8 cellular contexts compared by ENCODE assay signal in the genomic region with DNA sequence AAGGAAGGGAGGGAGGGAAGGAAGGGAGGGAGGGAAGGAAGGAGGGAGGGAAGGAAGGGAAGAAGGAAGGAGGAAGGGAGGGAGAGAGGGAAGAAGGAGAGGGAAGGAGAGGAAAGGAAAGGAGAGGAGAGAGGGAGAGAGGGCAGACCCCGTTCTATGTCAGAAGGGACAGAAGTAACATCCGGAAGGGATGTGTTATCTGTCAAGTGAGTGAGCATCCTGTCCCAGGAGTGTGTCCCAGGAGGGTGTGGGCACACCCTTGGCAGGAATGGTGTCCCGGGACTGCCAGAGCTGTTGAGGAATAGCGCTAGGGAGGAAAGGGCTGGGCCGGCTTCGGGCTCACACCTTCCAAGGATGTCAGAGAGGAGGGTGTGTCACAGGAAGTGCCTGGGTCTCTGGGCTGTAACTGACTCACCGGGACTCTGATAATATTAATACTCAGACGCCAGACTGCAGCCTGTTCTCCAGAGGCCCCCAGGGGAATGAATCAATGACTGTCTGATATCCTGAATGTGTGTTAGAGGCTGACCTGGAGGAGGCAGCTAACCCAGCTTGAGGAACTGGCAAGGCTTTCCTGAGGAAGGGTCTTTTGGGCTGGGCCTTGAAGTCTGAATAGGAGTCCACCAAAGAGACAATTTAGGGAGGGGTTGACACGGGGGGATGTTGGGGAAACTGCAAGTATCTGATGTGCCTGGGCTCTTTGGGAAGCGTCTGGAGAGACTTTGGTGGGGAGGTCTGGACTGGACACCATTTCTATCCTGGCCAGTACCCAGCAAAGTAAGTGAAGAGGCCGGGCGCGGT. TPM values are rescaled to one million over a fixed set of nuclear protein-coding genes. Genes with fewer than 3 reads are reported as not detected.
DNase-seq lines count a peak whose midpoint lies in the region; ATAC-seq and TF ChIP-seq lines count a peak whose summit lies in the region.

No MANE protein-coding gene starts in this region.

- H4K20me1 ChIP-seq in BLaER1 treated with 17β-estradiol and CSF1 and Interleukin-3, amounts not matched to agents 10 nM and 100 nM: no peaks in the 10 kb centered on the region

- H3K9me3 ChIP-seq in BLaER1 treated with 17β-estradiol and CSF1 and Interleukin-3, amounts not matched to agents 10 nM and 100 nM (replicated peaks in 1 of 11): no peaks in the 10 kb centered on the region
- no peaks in the 10 kb centered on the region for H3K9me3 ChIP-seq in lung (ENCODE audit: control insufficient read depth in 2 of 2, insufficient read depth in 1 of 2, low read length in 1 of 2)
- no peaks in the 10 kb centered on the region for H3K9me3 ChIP-seq in tibial artery

- peak; percentile 85 for ATAC-seq in lung (ENCODE audit: insufficient read depth, low FRiP score)
- no peak for ATAC-seq in GM21423 (IDR thresholded peaks at IDR 0.05; ENCODE audit: unreplicated experiment)

- in situ Hi-C loops in astrocyte of the spinal cord (cut with HindIII; ENCODE audit: low sequenced_read_pairs): no loop called here

- no peaks in the 10 kb centered on the region for H3K27me3 ChIP-seq in BLaER1 treated with 17β-estradiol and CSF1 and Interleukin-3, amounts not matched to agents 10 nM and 100 nM
- H3K27me3 ChIP-seq in lung (ENCODE audit: control insufficient read depth, insufficient read depth) (no peaks in the 10 kb centered on the region), tibial artery (no peaks in the 10 kb centered on the region)

- H3K4me1 ChIP-seq in BLaER1 treated with 17β-estradiol and CSF1 and Interleukin-3, amounts not matched to agents 10 nM and 100 nM: peaks cover 9 to 36% (median 20%) of the 10 kb centered on the region in 10 experiments
- no peaks in the 10 kb centered on the region for H3K4me1 ChIP-seq in lung (ENCODE audit: control insufficient read depth in 2 of 2, insufficient read depth in 2 of 2, low read length in 2 of 2)
- peaks cover 0 to 4% (median 1%) of the 10 kb centered on the region in 4 donors for H3K4me1 ChIP-seq in tibial artery

- peak; percentile 73 for DNase-seq in HT-29 (ENCODE audit: low spot score)
- peak; percentile 41 for DNase-seq in astrocyte of the spinal cord (ENCODE audit: low read depth, low spot score)
- DNase-seq in lung (ENCODE audit: low spot score): peak; percentile 53
- no peak for DNase-seq in dedifferentiated amniotic fluid mesenchymal stem cell (ENCODE audit: extremely low spot score)
- no peak for DNase-seq in tibial artery
- DNase-seq in activated gamma-delta T cell treated with Interleukin-2 at 50 U/mL for 16 hours: no peak

- intact Hi-C loops in tibial artery (cut with DNase I; ENCODE audit: low total_unique reads): no loop called here

- H3K9ac ChIP-seq in BLaER1 treated with 17β-estradiol and CSF1 and Interleukin-3, amounts not matched to agents 10 nM and 100 nM: peak overlapping the region in 4 of 11 experiments; percentile 2 to 41 (median 28); a peak in 4 of 22 replicates

- no peaks in the 10 kb centered on the region for H3K36me3 ChIP-seq in BLaER1 treated with 17β-estradiol and CSF1 and Interleukin-3, amounts not matched to agents 10 nM and 100 nM
- H3K36me3 ChIP-seq in lung (ENCODE audit: control insufficient read depth in 2 of 2, insufficient read depth in 2 of 2, low read length in 2 of 2) (no peaks in the 10 kb centered on the region), tibial artery (no peaks in the 10 kb centered on the region)

- peak overlapping the region; percentile 29 to 78 (median 60); a peak in 21 of 22 replicates for H3K4me2 ChIP-seq in BLaER1 treated with 17β-estradiol and CSF1 and Interleukin-3, amounts not matched to agents 10 nM and 100 nM

- H3K4me3 ChIP-seq in BLaER1 treated with 17β-estradiol and CSF1 and Interleukin-3, amounts not matched to agents 10 nM and 100 nM: no peak overlapping the region
- no peak overlapping the region for H3K4me3 ChIP-seq in astrocyte of the spinal cord (ENCODE audit: low read depth, low read length)
- no peak overlapping the region for H3K4me3 ChIP-seq in lung
- no peak overlapping the region for H3K4me3 ChIP-seq in tibial artery

- peak overlapping the region in 6 of 11 experiments; percentile 3 to 55 (median 34); a peak in 10 of 22 replicates for H3K27ac ChIP-seq in BLaER1 treated with 17β-estradiol and CSF1 and Interleukin-3, amounts not matched to agents 10 nM and 100 nM
- H3K27ac ChIP-seq in lung (ENCODE audit: low read depth in 1 of 2, low read length in 1 of 2) (peak overlapping the region in 1 of 2 donors; percentile 26), tibial artery (no peak overlapping the region)

- WGBS in lung, 2 donors: 52 to 63% methylated on average over 13 of the region's 13 CpGs

- TF ChIP-seq CTCF in astrocyte of the spinal cord (IDR thresholded peaks at IDR 0.05; ENCODE audit: low read depth, low read length) (no peak), lung (IDR thresholded peaks at IDR 0.05; ENCODE audit: control extremely low read depth, extremely low read depth) (no peak), tibial artery (IDR thresholded peaks at IDR 0.05) (no peak)

RNA-seq across cellular contexts. Expression of gene ACTB, which starts 18.9 kb away (rescaled TPM):
- 2,777 and 3,103 TPM in 2 replicates for total RNA-seq in HT-29 (2014; rRNA removed; shearing (Covaris generic))
- total RNA-seq in lung: 1,000 to 10,000 TPM; 2,572 to 6,510 TPM
- over 10,000 TPM in 1 of 2 donors, 1,000 to 10,000 TPM in 1; 8,913 to 10,569 TPM for polyA plus RNA-seq in lung

RNA-seq across cellular contexts. Expression of gene FBXL18, which starts 35.7 kb away (rescaled TPM):
- total RNA-seq in HT-29 (2014; rRNA removed; shearing (Covaris generic)): 14.7 and 16.1 TPM in 2 replicates
- 10 to 100 TPM in 1 of 2 donors, 1 to 10 TPM in 1; 3.3 to 13.4 TPM for total RNA-seq in lung
- 1 to 10 TPM; 2.3 to 3.5 TPM for polyA plus RNA-seq in lung

RNA-seq across cellular contexts. Expression of gene FSCN1, which starts 43.3 kb away (rescaled TPM):
- total RNA-seq in HT-29 (2014; rRNA removed; shearing (Covaris generic)): 2.0 and 3.8 TPM in 2 replicates
- 10 to 100 TPM; 59.5 to 71.8 TPM for total RNA-seq in lung
- 10 to 100 TPM; 28.7 to 33.8 TPM for polyA plus RNA-seq in lung

Comparison
In these comparisons a context has a peak if more than half of its experiments do, and no peak if none do; other contexts are left out.
1. H3K27ac ChIP-seq: peak in BLaER1 treated with 17β-estradiol and CSF1 and Interleukin-3, amounts not matched to agents 10 nM and 100 nM (6 of 11); none in tibial artery (0 of 2).
2. DNase-seq: peak in HT-29 (single experiment), astrocyte of the spinal cord (single experiment) and lung (single experiment); none in dedifferentiated amniotic fluid mesenchymal stem cell (single experiment), tibial artery (0 of 2) and activated gamma-delta T cell treated with Interleukin-2 at 50 U/mL for 16 hours (single experiment).
3. RNA of gene FSCN1, which starts 43.3 kb away (total RNA-seq): 59.5 to 71.8 TPM in lung; 2.0 to 3.8 TPM in HT-29; every median in the first group is over 10 times any median in the second.